ENCODE assay signal across 8 cellular contexts in genomic region chr2:19989681-19990415, GRCh38. TPM values are rescaled to one million over a fixed set of nuclear protein-coding genes. Genes with fewer than 3 reads are reported as not detected.
DNase-seq lines count a peak whose midpoint lies in the region; ATAC-seq, FAIRE-seq and TF ChIP-seq lines count a peak whose summit lies in the region.

TSS of gene WDR35 (minus strand) at chr2:19990105. CDS start at chr2:19990015, 90 bp downstream.

- H3K4me1 ChIP-seq in SK-N-SH (ENCODE audit: control insufficient read depth in 1 of 2, insufficient read depth in 2 of 2, low read depth in 1 of 2, low read length in 1 of 2): peaks cover 14 to 27% of the 10 kb centered on the region in 2 experiments; a peak in 3 of 4 replicates
- peaks cover 4 to 12% (median 4%) of the 10 kb centered on the region in 3 donors for H3K4me1 ChIP-seq in pancreas
- H3K4me1 ChIP-seq in tibial artery: peaks cover 0 to 15% (median 8%) of the 10 kb centered on the region in 4 donors

- H2AFZ ChIP-seq in SK-N-SH (ENCODE audit: low read depth): peak within 1 kb of the TSS; percentile 99

- peak within 1 kb of the TSS; percentile 92 for H3K4me3 Mint-ChIP-seq in activated naive CD8-positive, alpha-beta T cell treated with anti-CD3 and anti-CD28 coated beads for 36 hours

- FAIRE-seq in pancreas (lab: Jason Lieb, UNC): no peak

- H3K9me3 ChIP-seq in SK-N-SH (no peaks in the 10 kb centered on the region), pancreas (no peaks in the 10 kb centered on the region), tibial artery (no peaks in the 10 kb centered on the region)

- TF ChIP-seq CTCF in SK-N-SH (IDR thresholded peaks at IDR 0.05) (no peak), pancreas (IDR thresholded peaks at IDR 0.05) (no peak), tibial artery (IDR thresholded peaks at IDR 0.05) (no peak)

- H3K27me3 Mint-ChIP-seq in activated naive CD8-positive, alpha-beta T cell treated with anti-CD3 and anti-CD28 coated beads for 36 hours: peaks cover 18% of the 10 kb centered on the region

- peak within 1 kb of the TSS; percentile 79 to 95 for H3K27ac ChIP-seq in SK-N-SH (ENCODE audit: low read depth in 2 of 2, low read length in 1 of 2)
- H3K27ac ChIP-seq in pancreas: peak within 1 kb of the TSS in 2 of 4 donors; percentile 4 to 36
- peak within 1 kb of the TSS; percentile 65 to 71 for H3K27ac ChIP-seq in tibial artery

- H4K20me1 ChIP-seq in SK-N-SH (ENCODE audit: insufficient read depth): no peaks in the 10 kb centered on the region

- H3K4me2 ChIP-seq in SK-N-SH: peak within 1 kb of the TSS; percentile 89

- H3K27ac Mint-ChIP-seq in activated naive CD8-positive, alpha-beta T cell treated with anti-CD3 and anti-CD28 coated beads for 36 hours: peak within 1 kb of the TSS; percentile 82

- H3K27me3 ChIP-seq in SK-N-SH (ENCODE audit: insufficient read depth): no peaks in the 10 kb centered on the region
- H3K27me3 ChIP-seq in pancreas: no peaks in the 10 kb centered on the region
- no peaks in the 10 kb centered on the region for H3K27me3 ChIP-seq in tibial artery

- peak within 1 kb of the TSS; percentile 81 for H3K9ac ChIP-seq in SK-N-SH

- peak; percentile 79 for DNase-seq in NCI-H1092 treated with DMSO at 0.1 percent for 48 hours (lab: John Stamatoyannopoulos, UW)
- DNase-seq in SK-N-SH: peak; percentile 100
- DNase-seq in activated naive CD8-positive, alpha-beta T cell treated with anti-CD3 and anti-CD28 coated beads for 36 hours: peak; percentile 95
- DNase-seq in cardiac septum (ENCODE audit: low spot score): peak; percentile 93
- peak; percentile 87 to 99 (median 93) for DNase-seq in pancreas
- DNase-seq in tibial artery: peak; percentile 84 to 92

- H3K9me3 Mint-ChIP-seq in activated naive CD8-positive, alpha-beta T cell treated with anti-CD3 and anti-CD28 coated beads for 36 hours: no peaks in the 10 kb centered on the region

- TF ChIP-seq RAD21 in SK-N-SH (IDR thresholded peaks at IDR 0.05; ENCODE audit: low read length): no peak

- H3K36me3 ChIP-seq in SK-N-SH (replicated peaks in 1 of 2; ENCODE audit: control insufficient read depth in 1 of 2, insufficient read depth in 2 of 2, low read length in 1 of 2) (peaks cover 8 to 23% of the 10 kb centered on the region in 2 experiments), pancreas (peaks cover 0 to 4% (median 0%) of the 10 kb centered on the region in 3 donors), tibial artery (no peaks in the 10 kb centered on the region)

- POLR2A ChIA-PET in SK-N-SH (lab: Yijun Ruan, JAX): interaction anchor here (0.6 to 2.4 kb wide), 11 partner anchors 10 to 121 kb away, joined by 3 to 9 read pairs (median 3); partner anchors contain the start of gene LAPTM4A

- peaks cover 8% of the 10 kb centered on the region for H3F3A ChIP-seq in SK-N-SH (replicated peaks; ENCODE audit: insufficient read depth)

- peaks cover 20% of the 10 kb centered on the region for H3K36me3 Mint-ChIP-seq in activated naive CD8-positive, alpha-beta T cell treated with anti-CD3 and anti-CD28 coated beads for 36 hours

- intact Hi-C loops in cardiac septum (cut with DNase I) (no loop called here), pancreas (cut with DNase I) (no loop called here), tibial artery (cut with DNase I; ENCODE audit: low total_unique reads) (no loop called here)

- ATAC-seq in HG02610 (IDR thresholded peaks at IDR 0.05; ENCODE audit: unreplicated experiment) (peak; percentile 97), pancreas (peak; percentile 99 to 100 (median 100))

- H3K4me1 Mint-ChIP-seq in activated naive CD8-positive, alpha-beta T cell treated with anti-CD3 and anti-CD28 coated beads for 36 hours: peaks cover 24% of the 10 kb centered on the region

- under 1% methylated on average over 58 of the region's 69 CpGs for WGBS in SK-N-SH (ENCODE audit: low lambda C conversion rate)
- WGBS in pancreas, 2 donors: 1% methylated on average over 63 to 69 of the region's 69 CpGs

- TF ChIP-seq EP300 in SK-N-SH (IDR thresholded peaks at IDR 0.05; ENCODE audit: borderline replicate concordance in 1 of 2, low read depth in 1 of 2, low read length in 1 of 2): no peak

- TF ChIP-seq POLR2A in GM10847 (IDR thresholded peaks at IDR 0.05; ENCODE audit: extremely low read depth, insufficient read length): peak; percentile 71

- peak within 1 kb of the TSS; percentile 84 to 100 for H3K4me3 ChIP-seq in SK-N-SH (ENCODE audit: low read depth in 2 of 2, low read length in 1 of 2)
- H3K4me3 ChIP-seq in pancreas: peak within 1 kb of the TSS; percentile 56 to 83 (median 73)
- H3K4me3 ChIP-seq in tibial artery: peak within 1 kb of the TSS; percentile 60 to 79

- CTCF ChIA-PET in SK-N-SH (lab: Yijun Ruan, JAX): interaction anchor here (1.0 to 3.2 kb wide), 9 partner anchors 10 to 336 kb away, joined by 3 to 23 read pairs (median 4); no protein-coding TSS in a partner anchor

- H3K79me2 ChIP-seq in SK-N-SH (ENCODE audit: insufficient read depth): peaks cover 36% of the 10 kb centered on the region; the same call in 1 of the 2 replicates

- no peaks in the 10 kb centered on the region for H3K9me2 ChIP-seq in SK-N-SH

TF ChIP-seq in SK-N-SH, 30 proteins besides CTCF, POLR2A, EP300 and RAD21 (continues in another document):
- TF ChIP-seq MXI1 (IDR thresholded peaks at IDR 0.05; ENCODE audit: low read depth, low read length): peak; percentile 98
- TF ChIP-seq EZH2phosphoT487 (IDR thresholded peaks at IDR 0.05; ENCODE audit: borderline replicate concordance, low read depth): no peak
- TF ChIP-seq POLR2AphosphoS5 (IDR thresholded peaks at IDR 0.05; ENCODE audit: low read depth, low read length): peak; percentile 98
- peak; percentile 96 for TF ChIP-seq MAX (IDR thresholded peaks at IDR 0.05; ENCODE audit: low read depth)
- TF ChIP-seq YY1 (IDR thresholded peaks at IDR 0.05; ENCODE audit: low read depth): peak; percentile 69
- peak; percentile 65; the same call in 1 of the 2 replicates for TF ChIP-seq NRF1 (IDR thresholded peaks at IDR 0.05; ENCODE audit: low read depth, low read length)
- TF ChIP-seq USF2 (IDR thresholded peaks at IDR 0.05; ENCODE audit: borderline replicate concordance, low read depth, low read length): no peak
- TF ChIP-seq ELF1 (IDR thresholded peaks at IDR 0.05): peak; percentile 66
- TF ChIP-seq REST (IDR thresholded peaks at IDR 0.05; ENCODE audit: low read depth, low read length): peak; percentile 76
- peak; percentile 79 for TF ChIP-seq RFX5 (IDR thresholded peaks at IDR 0.05; ENCODE audit: low read length)
- TF ChIP-seq FOXM1 (IDR thresholded peaks at IDR 0.05; ENCODE audit: low read depth): no peak
- no peak for TF ChIP-seq FOXJ3 (CRISPR knock-in tag; IDR thresholded peaks at IDR 0.05)
- no peak for TF ChIP-seq RXRA (IDR thresholded peaks at IDR 0.05; ENCODE audit: borderline replicate concordance, low read depth)
- peak; percentile 79 for TF ChIP-seq TAF1 (IDR thresholded peaks at IDR 0.05; ENCODE audit: borderline replicate concordance, low read depth, low read length)
- TF ChIP-seq MEF2A (IDR thresholded peaks at IDR 0.05; ENCODE audit: borderline replicate concordance, low read depth): no peak
- TF ChIP-seq TCF12 (IDR thresholded peaks at IDR 0.05): no peak
- TF ChIP-seq SIN3A (IDR thresholded peaks at IDR 0.05; ENCODE audit: borderline replicate concordance, low read depth, low read length): peak; percentile 90
- TF ChIP-seq CHD2 (IDR thresholded peaks at IDR 0.05; ENCODE audit: low read length, partially characterized antibody): peak; percentile 77
- peak; percentile 23; the same call in 1 of the 2 replicates for TF ChIP-seq RCOR1 (IDR thresholded peaks at IDR 0.05; ENCODE audit: low read length)
- TF ChIP-seq SMC3 (IDR thresholded peaks at IDR 0.05; ENCODE audit: low read depth, low read length): no peak

RNA-seq across cellular contexts. Expression of gene WDR35, which starts in this region (rescaled TPM):
- polyA plus RNA-seq in SK-N-SH (2012; rRNA removed): 8.6 and 12.1 TPM in 2 replicates
- 9.9 and 10.9 TPM in 2 replicates for polyA plus RNA-seq in SK-N-SH (2012; cell fraction: cytosol; rRNA removed)
- 13.9 and 30.4 TPM in 2 replicates for polyA plus RNA-seq in SK-N-SH (2012; cell fraction: nucleus; rRNA removed)
- total RNA-seq in activated naive CD8-positive, alpha-beta T cell treated with anti-CD3 and anti-CD28 coated beads for 36 hours: 10 to 100 TPM; 10.1 to 10.2 TPM
- 5.1 TPM for total RNA-seq in cardiac septum
- 1 to 10 TPM; 2.8 to 7.2 (median 3.8) TPM for total RNA-seq in pancreas
- polyA plus RNA-seq in pancreas: 1 to 10 TPM; 2.6 to 5.2 TPM
